In the genomic region with DNA sequence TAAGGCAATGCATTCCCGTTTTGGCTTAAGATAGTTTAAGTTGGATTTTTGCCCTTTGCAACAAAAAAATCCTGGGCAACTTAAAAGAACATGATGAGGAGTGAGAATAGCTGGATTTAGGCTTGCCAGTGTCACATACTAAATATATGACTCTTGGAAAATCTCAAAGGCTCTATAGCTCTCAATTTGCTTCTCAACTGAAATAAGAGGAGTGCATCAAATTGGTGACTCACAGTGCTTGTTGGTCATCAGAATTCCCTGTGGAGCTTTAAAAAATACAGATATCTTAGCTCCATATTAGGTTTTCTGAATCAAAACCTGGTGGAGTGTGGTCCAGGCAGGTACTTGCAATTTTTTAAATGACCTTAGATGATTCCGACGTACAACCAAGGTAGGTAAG, we compare ENCODE assay signal across 23 cellular contexts.
"Had no signal": no experiment of that assay in that cellular context is flagged by ENCODE, and none has a peak within 500 bp of the region (broad histone marks: within the 10 kb centered on the region; RNA-seq: fewer than 3 reads in every experiment).

No MANE protein-coding gene starts in this region.

- H3K27ac ChIP-seq: ascending aorta, body of pancreas, Peyer's patch, SJSA1 had no signal

- H3K36me3 ChIP-seq: ascending aorta, Peyer's patch, SJSA1 had no signal

- DNase-seq: activated CD4-positive, alpha-beta T cell treated with anti-CD3 and anti-CD28 coated beads for 48 hours; activated CD4-positive, alpha-beta T cell treated with anti-CD3 and anti-CD28 coated beads, Interleukin-2, amount 50 U/mL, for 48 hours; activated CD4-positive, CD25-positive, alpha-beta regulatory T cell treated with anti-CD3 and anti-CD28 coated beads, Interleukin-2, amount 50 U/mL, for 72 hours; activated CD8-positive, alpha-beta memory T cell treated with anti-CD3 and anti-CD28 coated beads, Interleukin-2, amount 10 ng/mL, durations not matched to agents 7 days and 5 days; activated effector memory CD4-positive, alpha-beta T cell treated with Interleukin-2 at 50 U/mL for 16 hours; activated naive CD4-positive, alpha-beta T cell; activated T-cell treated with anti-CD3 and anti-CD28 coated beads, Interleukin-2, amount 50 U/mL, for 24 hours; amniotic stem cell; body of pancreas; Kasumi-1; NCI-H1048; NCI-H146; NCI-H187 treated with DMSO at 0.1 percent for 48 hours; NCI-H2081 treated with DMSO at 0.1 percent for 48 hours; NCI-H226; NCI-H526; NCI-H82; NK-92 treated with Interleukin-12 subunit alpha and Interleukin-12 subunit beta, amount 100 ng/mL, for 24 hours; Peyer's patch; SHP77 had no signal

- H3K27me3 ChIP-seq: ascending aorta, body of pancreas, Peyer's patch had no signal

- H3K4me3 ChIP-seq: ascending aorta, body of pancreas, K562, Peyer's patch, SJSA1 had no signal

- H3K4me1 ChIP-seq: ascending aorta, body of pancreas, Peyer's patch, SJSA1 had no signal

- H3K9me3 ChIP-seq: ascending aorta, body of pancreas, Peyer's patch, SJSA1 had no signal
